In genomic region chr10:82815680-82816079, GRCh38 we compare ENCODE assay signal across 23 cellular contexts.
A peak's percentile ranks its signal among the peaks of the same experiment; 100 is the strongest.
DNase-seq lines count a peak whose midpoint lies in the region; ATAC-seq lines count a peak whose summit lies in the region.
"Had no signal": no experiment of that assay in that cellular context is flagged by ENCODE, and none has a peak within 500 bp of the region (broad histone marks: within the 10 kb centered on the region; RNA-seq: fewer than 3 reads in every experiment).

No MANE protein-coding gene starts in this region.

- H3K9me3 ChIP-seq in neuronal stem cell (replicated peaks in 1 of 2; ENCODE audit: control insufficient read depth in 2 of 2, insufficient read depth in 1 of 2, low read depth in 1 of 2, low read length in 2 of 2): peaks cover 4 to 11% of the 10 kb centered on the region in 2 donors
- H3K9me3 ChIP-seq: A549 had no signal

- ATAC-seq in HG03439 (IDR thresholded peaks at IDR 0.05; ENCODE audit: unreplicated experiment): no peak
- ATAC-seq: A549, Panc1 had no signal

- H3K9ac ChIP-seq in neuronal stem cell (ENCODE audit: low read depth, low read length, poor library complexity): no peak overlapping the region
- H3K9ac ChIP-seq: BLaER1 treated with 17β-estradiol and CSF1 and Interleukin-3, amounts not matched to agents 10 nM and 100 nM had no signal

- H3K27me3 ChIP-seq in neuronal stem cell (ENCODE audit: control insufficient read depth in 3 of 3, insufficient read depth in 3 of 3, low read depth in 1 of 3, low read length in 3 of 3): no peaks in the 10 kb centered on the region
- H3K27me3 ChIP-seq: BLaER1 treated with 17β-estradiol and CSF1 and Interleukin-3, amounts not matched to agents 10 nM and 100 nM had no signal

- H3K9me3 Mint-ChIP-seq in activated naive CD4-positive, alpha-beta T cell treated with anti-CD3 and anti-CD28 coated beads, Interleukin-2, amount 10 ng/mL, durations not matched to agents 7 days and 5 days: peaks cover 7% of the 10 kb centered on the region

- H2AFZ ChIP-seq in neuronal stem cell (ENCODE audit: low read length): no peak overlapping the region

- no peak overlapping the region for H4K91ac ChIP-seq in neuronal stem cell (ENCODE audit: low read depth, low read length, poor library complexity)

- H3K36me3 ChIP-seq in neuronal stem cell (replicated peaks in 1 of 2; ENCODE audit: control insufficient read depth in 2 of 2, insufficient read depth in 2 of 2, low read length in 2 of 2): no peaks in the 10 kb centered on the region

- H3K36me3 Mint-ChIP-seq in activated naive CD4-positive, alpha-beta T cell treated with anti-CD3 and anti-CD28 coated beads, Interleukin-2, amount 10 ng/mL, durations not matched to agents 7 days and 5 days: no peaks in the 10 kb centered on the region

- H2BK12ac ChIP-seq in neuronal stem cell (ENCODE audit: low read length): no peak overlapping the region

- no peak overlapping the region for H3K4me2 ChIP-seq in neuronal stem cell (ENCODE audit: insufficient read depth, low read length, poor library complexity, severe bottlenecking)
- H3K4me2 ChIP-seq: A549; BLaER1 treated with 17β-estradiol and CSF1 and Interleukin-3, amounts not matched to agents 10 nM and 100 nM had no signal

- no peak overlapping the region for H3K23ac ChIP-seq in neuronal stem cell (ENCODE audit: low read depth, low read length, poor library complexity)

- CTCF ChIA-PET in activated naive CD4-positive, alpha-beta T cell treated with anti-CD3 and anti-CD28 coated beads, Interleukin-2, amount 10 ng/mL, durations not matched to agents 7 days and 5 days (lab: Charles Lee): interaction anchor here (0.8 kb wide), 1 partner anchor 484 kb away, joined by 3 read pairs; no protein-coding TSS in a partner anchor

- no peaks in the 10 kb centered on the region for H3K27me3 Mint-ChIP-seq in activated naive CD4-positive, alpha-beta T cell treated with anti-CD3 and anti-CD28 coated beads, Interleukin-2, amount 10 ng/mL, durations not matched to agents 7 days and 5 days
- H3K27me3 Mint-ChIP-seq: CD4-positive, alpha-beta T cell had no signal

- peak; percentile 71 for DNase-seq in COLO668 (lab: John Stamatoyannopoulos, UW; ENCODE audit: unreplicated experiment)
- DNase-seq in DMS53 (lab: John Stamatoyannopoulos, UW): peak; percentile 97
- peak; percentile 18 for DNase-seq in NCI-H69 (lab: John Stamatoyannopoulos, UW)
- DNase-seq in neuronal stem cell (ENCODE audit: low spot score): no peak
- no peak for DNase-seq in activated naive CD4-positive, alpha-beta T cell treated with anti-CD3 and anti-CD28 coated beads, Interleukin-2, amount 10 ng/mL, durations not matched to agents 7 days and 5 days
- DNase-seq in NCI-H146 treated with DMSO at 0.1 percent for 48 hours (lab: John Stamatoyannopoulos, UW; ENCODE audit: unreplicated experiment): no peak
- DNase-seq: AML-193; CD4-positive, alpha-beta T cell; COR-L47; DMS79 treated with DMSO at 0.1 percent for 48 hours; HCEC 1CT; IMR-90; KG1; MM.1S; NCI-H1694; NCI-H446 treated with DMSO at 0.1 percent for 48 hours; NCI-H82; SHP77 had no signal

- H3K27ac ChIP-seq in neuronal stem cell (replicated peaks; ENCODE audit: low read length): no peak overlapping the region
- H3K27ac ChIP-seq: A549; BLaER1 treated with 17β-estradiol and CSF1 and Interleukin-3, amounts not matched to agents 10 nM and 100 nM; RWPE1 had no signal

- H3K18ac ChIP-seq in neuronal stem cell (ENCODE audit: low read length): peak overlapping the region; percentile 1

- H3K4ac ChIP-seq in neuronal stem cell (ENCODE audit: low read length): no peak overlapping the region

- H2AK5ac ChIP-seq in neuronal stem cell (ENCODE audit: low read depth, low read length): no peak overlapping the region

- H3K14ac ChIP-seq in neuronal stem cell (ENCODE audit: low read length): no peak overlapping the region

- no peak overlapping the region for H3K27ac Mint-ChIP-seq in activated naive CD4-positive, alpha-beta T cell treated with anti-CD3 and anti-CD28 coated beads, Interleukin-2, amount 10 ng/mL, durations not matched to agents 7 days and 5 days
- H3K27ac Mint-ChIP-seq: CD4-positive, alpha-beta T cell had no signal

- no peaks in the 10 kb centered on the region for H3K79me1 ChIP-seq in neuronal stem cell (ENCODE audit: low read depth, low read length)

- H3K4me1 Mint-ChIP-seq in activated naive CD4-positive, alpha-beta T cell treated with anti-CD3 and anti-CD28 coated beads, Interleukin-2, amount 10 ng/mL, durations not matched to agents 7 days and 5 days: no peaks in the 10 kb centered on the region

- no peak overlapping the region for H2BK120ac ChIP-seq in neuronal stem cell (ENCODE audit: low read depth, low read length)

- H2BK15ac ChIP-seq in neuronal stem cell (ENCODE audit: low read length): no peak overlapping the region

- no peak overlapping the region for H3K4me3 Mint-ChIP-seq in activated naive CD4-positive, alpha-beta T cell treated with anti-CD3 and anti-CD28 coated beads, Interleukin-2, amount 10 ng/mL, durations not matched to agents 7 days and 5 days
- H3K4me3 Mint-ChIP-seq: CD4-positive, alpha-beta T cell had no signal

- no peak overlapping the region for H2BK5ac ChIP-seq in neuronal stem cell (ENCODE audit: low read length)

- peaks cover 10 to 16% of the 10 kb centered on the region in 2 donors for H3K4me1 ChIP-seq in neuronal stem cell (ENCODE audit: control insufficient read depth in 2 of 2, insufficient read depth in 1 of 2, low read depth in 1 of 2, low read length in 2 of 2)
- H3K4me1 ChIP-seq: A549 had no signal

- WGBS in neuronal stem cell (ENCODE audit: extremely low coverage in 2 of 2, insufficient read length in 2 of 2, insufficient replicate concordance in 1 of 2), 2 donors: no CpG with 5 or more reads among the region's 7 CpGs

- H3K4me3 ChIP-seq in neuronal stem cell (ENCODE audit: low read length in 2 of 2): no peak overlapping the region
- H3K4me3 ChIP-seq: A549; BLaER1 treated with 17β-estradiol and CSF1 and Interleukin-3, amounts not matched to agents 10 nM and 100 nM had no signal

- no peak overlapping the region for H4K8ac ChIP-seq in neuronal stem cell (ENCODE audit: low read depth, low read length)

Comparison
In these comparisons a context has a peak if more than half of its experiments do, and no peak if none do; other contexts are left out.
1. DNase-seq: peak in COLO668 (single experiment), DMS53 (single experiment) and NCI-H69 (single experiment); none in neuronal stem cell (single experiment), activated naive CD4-positive, alpha-beta T cell treated with anti-CD3 and anti-CD28 coated beads, Interleukin-2, amount 10 ng/mL, durations not matched to agents 7 days and 5 days (single experiment) and NCI-H146 treated with DMSO at 0.1 percent for 48 hours (single experiment).